ENCODE assay signal across 29 cellular contexts in the genomic region with DNA sequence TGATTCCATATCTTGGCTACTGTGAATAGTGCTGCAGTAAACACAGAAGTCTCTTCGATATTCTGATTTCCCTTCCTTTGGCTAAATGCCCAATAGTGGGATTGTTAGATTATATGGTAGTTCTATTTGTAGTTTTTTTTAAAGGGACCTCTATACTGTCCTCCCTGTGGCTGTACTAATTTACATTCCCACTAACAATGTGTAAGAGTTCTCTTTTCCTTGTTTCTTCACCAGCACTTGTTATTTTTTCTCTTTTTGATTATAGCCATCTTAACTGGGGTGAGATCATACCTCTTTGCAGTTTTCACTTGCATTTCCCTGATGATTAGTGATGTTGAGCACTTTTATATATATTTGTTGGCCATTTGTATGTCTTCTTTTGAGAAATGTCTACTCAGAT.
DNase-seq lines count a peak whose midpoint lies in the region; TF ChIP-seq lines count a peak whose summit lies in the region.
"Had no signal": no experiment of that assay in that cellular context is flagged by ENCODE, and none has a peak within 500 bp of the region (broad histone marks: within the 10 kb centered on the region; RNA-seq: fewer than 3 reads in every experiment).

No MANE protein-coding gene starts in this region.

- CTCF ChIA-PET in HEK293 (lab: Yijun Ruan, JAX): no interaction called here
- CTCF ChIA-PET in PC-9 (lab: Charles Lee): no interaction called here

- no peak overlapping the region for H3K4me2 ChIP-seq in PC-9
- H3K4me2 ChIP-seq: A549; BLaER1; BLaER1 treated with 17β-estradiol and CSF1 and Interleukin-3, amounts not matched to agents 10 nM and 100 nM had no signal

- no peak overlapping the region for H3K27ac ChIP-seq in HEK293 (ENCODE audit: extremely low read depth, low read depth, low read length)
- H3K27ac ChIP-seq in PC-9: no peak overlapping the region
- H3K27ac ChIP-seq: 22Rv1; A549; BLaER1; BLaER1 treated with 17β-estradiol and CSF1 and Interleukin-3, amounts not matched to agents 10 nM and 100 nM; C4-2B had no signal

- 0 out of 2 replicates have a peak overlapping the region, but pooled peaks have one; percentile 35 for H2AFZ ChIP-seq in PC-9

- no peaks in the 10 kb centered on the region for H3K9me3 ChIP-seq in HEK293 (ENCODE audit: control insufficient read depth, insufficient read depth, low read depth, low read length)
- peaks cover 12% of the 10 kb centered on the region; the same call in 1 of the 2 replicates for H3K9me3 ChIP-seq in PC-9 (ENCODE audit: insufficient read depth, low read depth)
- H3K9me3 ChIP-seq: BE2C had no signal

- no peaks in the 10 kb centered on the region for H3K27me3 ChIP-seq in PC-9 (ENCODE audit: insufficient read depth, low read depth)
- H3K27me3 ChIP-seq: BE2C; BLaER1; BLaER1 treated with 17β-estradiol and CSF1 and Interleukin-3, amounts not matched to agents 10 nM and 100 nM had no signal

- H3K4me1 ChIP-seq in HEK293 (ENCODE audit: control insufficient read depth, insufficient read depth, low read length) (no peaks in the 10 kb centered on the region), PC-9 (replicated peaks; ENCODE audit: insufficient read depth) (no peaks in the 10 kb centered on the region)
- H3K4me1 ChIP-seq: A549; BE2C; BLaER1; BLaER1 treated with 17β-estradiol and CSF1 and Interleukin-3, amounts not matched to agents 10 nM and 100 nM; Caco-2 had no signal

- H3K79me2 ChIP-seq in PC-9 (ENCODE audit: low read depth): no peaks in the 10 kb centered on the region

- H3K4me3 ChIP-seq in HEK293 (ENCODE audit: low read depth, low read length) (no peak overlapping the region), PC-9 (no peak overlapping the region)
- H3K4me3 ChIP-seq: A549; BLaER1; BLaER1 treated with 17β-estradiol and CSF1 and Interleukin-3, amounts not matched to agents 10 nM and 100 nM had no signal

- DNase-seq in PC-9 (no peak), NCI-H2196 treated with DMSO at 0.1 percent for 48 hours (lab: John Stamatoyannopoulos, UW; ENCODE audit: unreplicated experiment) (no peak), SHP77 (lab: John Stamatoyannopoulos, UW) (no peak)
- DNase-seq: 8988T; ACHN; AML-193; BE2C; C1 segment of cervical spinal cord; Caco-2; Calu3; CD4-positive, alpha-beta memory T cell; CD4-positive, alpha-beta T cell; CD4-positive, CD25-positive, alpha-beta regulatory T cell; CD8-positive, alpha-beta memory T cell; CD8-positive, alpha-beta T cell; COR-L47; DMS 273 treated with DMSO at 0.1 percent for 48 hours; DMS153; DMS53; DMS79; DMS79 treated with DMSO at 0.1 percent for 48 hours; DND-41; EL had no signal

- H4K20me1 ChIP-seq in PC-9 (ENCODE audit: insufficient read depth): no peaks in the 10 kb centered on the region
- H4K20me1 ChIP-seq: BLaER1; BLaER1 treated with 17β-estradiol and CSF1 and Interleukin-3, amounts not matched to agents 10 nM and 100 nM had no signal

- POLR2A ChIA-PET in HEK293 (lab: Yijun Ruan, JAX): no interaction called here
- POLR2A ChIA-PET in PC-9 (lab: Charles Lee; ENCODE audit: unreplicated experiment): no interaction called here

- no peaks in the 10 kb centered on the region for H3K9me2 ChIP-seq in PC-9 (ENCODE audit: insufficient read depth)

- H3K36me3 ChIP-seq in HEK293 (ENCODE audit: control insufficient read depth in 2 of 2, insufficient read depth in 1 of 2, low read length in 2 of 2): no peaks in the 10 kb centered on the region
- H3K36me3 ChIP-seq in PC-9 (ENCODE audit: low read depth): no peaks in the 10 kb centered on the region
- H3K36me3 ChIP-seq: BE2C; BLaER1; BLaER1 treated with 17β-estradiol and CSF1 and Interleukin-3, amounts not matched to agents 10 nM and 100 nM had no signal

- no TSS peak for BruUV-seq in PC-9 (replicated peaks; lab: Mats Ljungman, UMichigan)

- intact Hi-C loops in PC-9 (cut with micrococcal nuclease; ENCODE audit: unreplicated experiment): no loop called here

- TF ChIP-seq CTCF in HEK293 (tag by site-specific recombination; IDR thresholded peaks at IDR 0.05) (no peak), PC-9 (conservative IDR thresholded peaks at IDR 0.05) (no peak)

- no peaks in the 10 kb centered on the region for H3F3A ChIP-seq in PC-9 (ENCODE audit: insufficient read depth, low read depth)

TF ChIP-seq in HEK293, 187 proteins besides CTCF, POLR2A, EP300 and RAD21:
- peak; percentile 95 for TF ChIP-seq ZNF184 (tag by site-specific recombination; IDR thresholded peaks at IDR 0.05)
- no peak for TF ChIP-seq ZNF223 (tag by site-specific recombination; IDR thresholded peaks at IDR 0.05)
- TF ChIP-seq, protein P1, sequence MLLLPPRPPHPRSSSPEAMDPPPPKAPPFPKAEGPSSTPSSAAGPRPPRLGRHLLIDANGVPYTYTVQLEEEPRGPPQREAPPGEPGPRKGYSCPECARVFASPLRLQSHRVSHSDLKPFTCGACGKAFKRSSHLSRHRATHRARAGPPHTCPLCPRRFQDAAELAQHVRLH (tag by site-specific recombination; IDR thresholded peaks at IDR 0.05): no peak
- TF ChIP-seq ZNF48 (tag by site-specific recombination; IDR thresholded peaks at IDR 0.05): no peak
- TF ChIP-seq, protein P2, sequence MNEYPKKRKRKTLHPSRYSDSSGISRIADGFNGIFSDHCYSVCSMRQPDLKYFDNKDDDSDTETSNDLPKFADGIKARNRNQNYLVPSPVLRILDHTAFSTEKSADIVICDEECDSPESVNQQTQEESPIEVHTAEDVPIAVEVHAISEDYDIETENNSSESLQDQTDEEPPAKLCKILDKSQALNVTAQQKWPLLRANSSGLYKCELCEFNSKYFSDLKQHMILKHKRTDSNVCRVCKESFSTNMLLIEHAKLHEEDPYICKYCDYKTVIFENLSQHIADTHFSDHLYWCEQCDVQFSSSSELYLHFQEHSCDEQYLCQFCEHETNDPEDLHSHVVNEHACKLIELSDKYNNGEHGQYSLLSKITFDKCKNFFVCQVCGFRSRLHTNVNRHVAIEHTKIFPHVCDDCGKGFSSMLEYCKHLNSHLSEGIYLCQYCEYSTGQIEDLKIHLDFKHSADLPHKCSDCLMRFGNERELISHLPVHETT (tag by site-specific recombination; IDR thresholded peaks at IDR 0.05): no peak
